ENCODE assay signal across 23 cellular contexts in genomic region chr12:544142-544541, GRCh38.
"Had no signal": no experiment of that assay in that cellular context is flagged by ENCODE, and none has a peak within 500 bp of the region (broad histone marks: within the 10 kb centered on the region; RNA-seq: fewer than 3 reads in every experiment).

No MANE protein-coding gene starts in this region.

- H3K9me3 Mint-ChIP-seq: activated CD8-positive, alpha-beta T cell treated with anti-CD3 and anti-CD28 coated beads for 36 hours; activated T-cell treated with anti-CD3 and anti-CD28 coated beads, Interleukin-2, amount 50 U/mL, for 72 hours; activated T-helper 2 cell treated with anti-CD3 and anti-CD28 coated beads, Interferon-gamma antibody, Interleukin-2, Interleukin-4, amounts not matched to agents 10 μg/mL and 5 μg/mL and 100 μg/mL, durations not matched to agents 14 hours and 24 hours and 36 hours; T-helper 1 cell treated with Interleukin-12 subunit alpha and Interleukin-12 subunit beta and Interleukin-4 antibody, amounts not matched to agents 30 μg/mL and 1 μg/mL, for 36 hours had no signal

- H3K27me3 ChIP-seq: adrenal gland, breast epithelium, Peyer's patch had no signal

- H3K4me3 ChIP-seq: adrenal gland, breast epithelium, MG63, Peyer's patch had no signal

- H3K36me3 ChIP-seq: adrenal gland, breast epithelium, MG63, Peyer's patch had no signal

- H3K4me1 ChIP-seq: breast epithelium had no signal

- DNase-seq: activated CD4-positive, alpha-beta T cell treated with anti-CD3 and anti-CD28 coated beads for 4 hours; activated CD8-positive, alpha-beta memory T cell treated with anti-CD3 and anti-CD28 coated beads, Interleukin-2, amount 50 U/mL, for 4 hours; activated CD8-positive, alpha-beta T cell treated with anti-CD3 and anti-CD28 coated beads for 36 hours; activated gamma-delta T cell treated with Interleukin-2 at 50 U/mL for 16 hours; activated naive CD4-positive, alpha-beta T cell treated with anti-CD3 and anti-CD28 coated beads, Interleukin-2, amount 50 U/mL, for 16 hours; activated T-cell treated with anti-CD3 and anti-CD28 coated beads, Interleukin-2, amount 50 U/mL, for 72 hours; adrenal gland; anterior cingulate cortex; caudate nucleus; MG63; NCI-H1105 treated with DMSO at 0.1 percent for 48 hours; NCI-H1436 treated with DMSO at 0.1 percent for 48 hours; NCI-H187; NCI-H2081; NCI-H446; NCI-H524; Peyer's patch; SHP77 treated with DMSO at 0.1 percent for 48 hours had no signal

- H3K27ac Mint-ChIP-seq: activated CD8-positive, alpha-beta T cell treated with anti-CD3 and anti-CD28 coated beads for 36 hours; activated T-cell treated with anti-CD3 and anti-CD28 coated beads, Interleukin-2, amount 50 U/mL, for 72 hours; activated T-helper 2 cell treated with anti-CD3 and anti-CD28 coated beads, Interferon-gamma antibody, Interleukin-2, Interleukin-4, amounts not matched to agents 10 μg/mL and 5 μg/mL and 100 μg/mL, durations not matched to agents 14 hours and 24 hours and 36 hours; T-helper 1 cell treated with Interleukin-12 subunit alpha and Interleukin-12 subunit beta and Interleukin-4 antibody, amounts not matched to agents 30 μg/mL and 1 μg/mL, for 36 hours had no signal

- ATAC-seq: activated CD4-positive, CD25-positive, alpha-beta regulatory T cell treated with anti-CD3 and anti-CD28 coated beads, Interleukin-2, amount 50 U/mL, for 24 hours; activated CD8-positive, alpha-beta T cell treated with anti-CD3 and anti-CD28 coated beads for 36 hours; activated T-cell treated with anti-CD3 and anti-CD28 coated beads, Interleukin-2, amount 50 U/mL, for 72 hours had no signal

- H3K4me3 Mint-ChIP-seq: activated CD8-positive, alpha-beta T cell treated with anti-CD3 and anti-CD28 coated beads for 36 hours; activated T-cell treated with anti-CD3 and anti-CD28 coated beads, Interleukin-2, amount 50 U/mL, for 72 hours; T-helper 1 cell treated with Interleukin-12 subunit alpha and Interleukin-12 subunit beta and Interleukin-4 antibody, amounts not matched to agents 30 μg/mL and 1 μg/mL, for 36 hours had no signal

- H3K9me3 ChIP-seq: adrenal gland, breast epithelium, MG63, Peyer's patch had no signal

- H3K27ac ChIP-seq: adrenal gland, breast epithelium, Peyer's patch, RWPE1 had no signal
